Comparison of ENCODE assay signal across 8 cellular contexts in the genomic region with DNA sequence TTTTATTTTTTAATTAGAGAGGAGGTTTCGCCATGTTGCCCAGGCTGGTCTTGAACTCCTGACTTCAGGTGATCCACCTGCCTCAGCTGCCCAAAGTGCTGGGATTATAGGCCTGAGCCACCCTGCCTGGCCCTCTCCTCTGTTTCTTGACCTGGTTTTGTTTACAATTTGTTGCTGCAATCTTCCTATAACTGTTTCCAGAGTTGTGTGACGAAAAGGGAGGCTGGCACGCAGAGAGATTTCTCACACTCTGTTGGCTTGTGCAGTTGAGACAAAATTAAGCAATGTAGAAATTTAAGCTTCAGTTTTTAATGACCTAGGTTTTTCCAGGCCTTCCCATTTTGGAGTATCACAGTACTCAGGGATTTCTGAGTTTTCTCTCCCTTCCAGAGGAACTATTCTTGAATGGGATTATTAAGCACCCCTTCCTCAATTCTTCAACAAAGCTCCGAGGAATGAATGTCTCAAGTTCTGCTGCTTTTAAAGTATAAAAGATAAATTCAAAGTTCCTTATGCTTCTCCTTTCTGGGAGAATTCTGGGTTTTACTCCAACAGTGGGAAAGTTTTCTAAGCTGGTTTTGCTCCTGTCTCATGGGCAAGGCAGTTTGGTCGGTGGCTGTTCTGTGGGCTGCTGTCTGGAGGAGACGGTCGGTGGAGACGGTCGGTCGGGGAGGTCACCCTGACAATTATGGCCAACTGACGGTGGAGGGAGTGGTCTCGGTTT. TPM values are rescaled to one million over a fixed set of nuclear protein-coding genes. Genes with fewer than 3 reads are reported as not detected.
DNase-seq lines count a peak whose midpoint lies in the region; ATAC-seq and TF ChIP-seq lines count a peak whose summit lies in the region.

No MANE protein-coding gene starts in this region.

- H3K9me3 Mint-ChIP-seq in activated naive CD4-positive, alpha-beta T cell treated with anti-CD3 and anti-CD28 coated beads, Interleukin-2, amount 50 U/mL, for 24 hours, result no peaks in the 10 kb centered on the region
- H3K9me3 Mint-ChIP-seq in WTC11, result no peaks in the 10 kb centered on the region

- TF ChIP-seq CTCF in WTC11 (IDR thresholded peaks at IDR 0.05) (no peak), left ventricle myocardium inferior (IDR thresholded peaks at IDR 0.05; ENCODE audit: borderline replicate concordance) (no peak)

- peak overlapping the region; percentile 85 for H3K4me3 Mint-ChIP-seq in activated naive CD4-positive, alpha-beta T cell treated with anti-CD3 and anti-CD28 coated beads, Interleukin-2, amount 50 U/mL, for 24 hours
- peak overlapping the region; percentile 94 for H3K4me3 Mint-ChIP-seq in WTC11

- no peaks in the 10 kb centered on the region for H3K27me3 ChIP-seq in left ventricle myocardium inferior (ENCODE audit: low read depth)
- H3K27me3 ChIP-seq in skeletal muscle satellite cell (ENCODE audit: control insufficient read depth, insufficient read depth, low read length), result no peaks in the 10 kb centered on the region

- H3K4me1 ChIP-seq in left ventricle myocardium inferior, result peaks cover 42% of the 10 kb centered on the region
- H3K4me1 ChIP-seq in skeletal muscle satellite cell (ENCODE audit: control insufficient read depth, insufficient read depth, low read length), result peaks cover 40% of the 10 kb centered on the region

- H3K27me3 Mint-ChIP-seq in activated naive CD4-positive, alpha-beta T cell treated with anti-CD3 and anti-CD28 coated beads, Interleukin-2, amount 50 U/mL, for 24 hours, result no peaks in the 10 kb centered on the region
- peaks cover 3% of the 10 kb centered on the region; the same call in 1 of the 2 replicates for H3K27me3 Mint-ChIP-seq in WTC11 (ENCODE audit: low read depth)

- intact Hi-C loops in left ventricle myocardium inferior (cut with micrococcal nuclease), result no loop called here

- H3K27ac Mint-ChIP-seq in activated naive CD4-positive, alpha-beta T cell treated with anti-CD3 and anti-CD28 coated beads, Interleukin-2, amount 50 U/mL, for 24 hours, result peak overlapping the region; percentile 97
- H3K27ac Mint-ChIP-seq in WTC11, result peak overlapping the region; percentile 99

- H3K9ac ChIP-seq in skeletal muscle satellite cell (ENCODE audit: low read depth, low read length), result peak overlapping the region; percentile 81

- no peaks in the 10 kb centered on the region for H3K36me3 ChIP-seq in left ventricle myocardium inferior
- no peaks in the 10 kb centered on the region for H3K36me3 ChIP-seq in skeletal muscle satellite cell (ENCODE audit: insufficient read depth, low read length)

- H3K4me3 ChIP-seq in left ventricle myocardium inferior, result peak overlapping the region; percentile 64
- peak overlapping the region; percentile 62 for H3K4me3 ChIP-seq in skeletal muscle satellite cell (ENCODE audit: low read length)

- DNase-seq in activated naive CD4-positive, alpha-beta T cell treated with Interleukin-2 at 50 U/mL for 16 hours, result no peak
- DNase-seq in WTC11 (ENCODE audit: low spot score) (no peak), left ventricle myocardium inferior (no peak), NCI-H1436 (lab: John Stamatoyannopoulos, UW) (no peak)

- peak; percentile 57 for ATAC-seq in WTC11
- ATAC-seq in HG02763 (IDR thresholded peaks at IDR 0.05; ENCODE audit: unreplicated experiment), result no peak
- no peak for ATAC-seq in HG03378 (IDR thresholded peaks at IDR 0.05; ENCODE audit: unreplicated experiment)

- H3K27ac ChIP-seq in left ventricle myocardium inferior (replicated peaks), result peak overlapping the region; percentile 97

- H3K4me1 Mint-ChIP-seq in activated naive CD4-positive, alpha-beta T cell treated with anti-CD3 and anti-CD28 coated beads, Interleukin-2, amount 50 U/mL, for 24 hours, result peaks cover 41% of the 10 kb centered on the region
- peaks cover 34% of the 10 kb centered on the region for H3K4me1 Mint-ChIP-seq in WTC11

- H3K36me3 Mint-ChIP-seq in activated naive CD4-positive, alpha-beta T cell treated with anti-CD3 and anti-CD28 coated beads, Interleukin-2, amount 50 U/mL, for 24 hours, result no peaks in the 10 kb centered on the region
- no peaks in the 10 kb centered on the region for H3K36me3 Mint-ChIP-seq in WTC11

- POLR2A ChIA-PET in WTC11 (lab: Charles Lee), result interaction anchor here (0.6 to 1.9 kb wide), 9 partner anchors 9 to 189 kb away, joined by 3 to 35 read pairs (median 6); partner anchors contain the start of genes FOS, NEK9 and ZC2HC1C

- CTCF ChIA-PET in WTC11 (lab: Charles Lee), result interaction anchor here (0.6 to 1.8 kb wide), 8 partner anchors 10 to 126 kb away, joined by 3 to 8 read pairs (median 5); no protein-coding TSS in a partner anchor

- H3K9me3 ChIP-seq in left ventricle myocardium inferior (replicated peaks) (no peaks in the 10 kb centered on the region), skeletal muscle satellite cell (replicated peaks; ENCODE audit: low read length) (no peaks in the 10 kb centered on the region)

- peak overlapping the region; percentile 93 for H3K4me2 ChIP-seq in skeletal muscle satellite cell (ENCODE audit: low read length)

TF ChIP-seq in WTC11, 78 proteins besides CTCF, POLR2A, EP300 and RAD21:
- no peak for TF ChIP-seq RELA (CRISPR knock-in tag; IDR thresholded peaks at IDR 0.05; ENCODE audit: borderline replicate concordance)
- no peak for TF ChIP-seq MYBL2 (CRISPR knock-in tag; IDR thresholded peaks at IDR 0.05)
- no peak for TF ChIP-seq TEAD1 (CRISPR knock-in tag; IDR thresholded peaks at IDR 0.05)
- TF ChIP-seq ZNF138 (CRISPR knock-in tag; conservative IDR thresholded peaks at IDR 0.05), result no peak
- TF ChIP-seq EMX1 (CRISPR knock-in tag; IDR thresholded peaks at IDR 0.05), result no peak
- TF ChIP-seq, protein P1, sequence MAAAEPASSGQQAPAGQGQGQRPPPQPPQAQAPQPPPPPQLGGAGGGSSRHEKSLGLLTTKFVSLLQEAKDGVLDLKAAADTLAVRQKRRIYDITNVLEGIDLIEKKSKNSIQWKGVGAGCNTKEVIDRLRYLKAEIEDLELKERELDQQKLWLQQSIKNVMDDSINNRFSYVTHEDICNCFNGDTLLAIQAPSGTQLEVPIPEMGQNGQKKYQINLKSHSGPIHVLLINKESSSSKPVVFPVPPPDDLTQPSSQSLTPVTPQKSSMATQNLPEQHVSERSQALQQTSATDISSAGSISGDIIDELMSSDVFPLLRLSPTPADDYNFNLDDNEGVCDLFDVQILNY (CRISPR knock-in tag; IDR thresholded peaks at IDR 0.05), result no peak
- no peak for TF ChIP-seq SOX15 (CRISPR knock-in tag; IDR thresholded peaks at IDR 0.05)
- TF ChIP-seq HMGA2 (CRISPR knock-in tag; IDR thresholded peaks at IDR 0.05), result no peak
- no peak for TF ChIP-seq ESRRA (CRISPR knock-in tag; IDR thresholded peaks at IDR 0.05; ENCODE audit: borderline replicate concordance)
- TF ChIP-seq GTF2I (CRISPR knock-in tag; conservative IDR thresholded peaks at IDR 0.05), result no peak
- TF ChIP-seq CBFB (CRISPR knock-in tag; IDR thresholded peaks at IDR 0.05; ENCODE audit: low read depth), result no peak
- no peak for TF ChIP-seq NFATC4 (CRISPR knock-in tag; IDR thresholded peaks at IDR 0.05)
- TF ChIP-seq FOXJ3 (CRISPR knock-in tag; IDR thresholded peaks at IDR 0.05; ENCODE audit: borderline replicate concordance), result no peak
- no peak for TF ChIP-seq USF1 (CRISPR knock-in tag; IDR thresholded peaks at IDR 0.05)
- TF ChIP-seq TCF7 (CRISPR knock-in tag; IDR thresholded peaks at IDR 0.05; ENCODE audit: low read depth), result no peak
- no peak for TF ChIP-seq OVOL2 (CRISPR knock-in tag; IDR thresholded peaks at IDR 0.05; ENCODE audit: borderline replicate concordance)
- no peak for TF ChIP-seq SP1 (CRISPR knock-in tag; conservative IDR thresholded peaks at IDR 0.05)
- no peak for TF ChIP-seq NR3C1 (CRISPR knock-in tag; conservative IDR thresholded peaks at IDR 0.05; ENCODE audit: low read depth)

RNA-seq across cellular contexts. Expression of gene FOS, which starts 20.4 kb away (rescaled TPM):
- 23.9 to 57.4 TPM (median 50.8 TPM) in 3 replicates for total RNA-seq in WTC11 (2021)
- 9.7 TPM for total RNA-seq in left ventricle myocardium inferior
- total RNA-seq in skeletal muscle satellite cell (2012; rRNA removed), result 3.3 and 7.9 TPM in 2 replicates
